ENCODE assay signal across 8 cellular contexts in the genomic region with DNA sequence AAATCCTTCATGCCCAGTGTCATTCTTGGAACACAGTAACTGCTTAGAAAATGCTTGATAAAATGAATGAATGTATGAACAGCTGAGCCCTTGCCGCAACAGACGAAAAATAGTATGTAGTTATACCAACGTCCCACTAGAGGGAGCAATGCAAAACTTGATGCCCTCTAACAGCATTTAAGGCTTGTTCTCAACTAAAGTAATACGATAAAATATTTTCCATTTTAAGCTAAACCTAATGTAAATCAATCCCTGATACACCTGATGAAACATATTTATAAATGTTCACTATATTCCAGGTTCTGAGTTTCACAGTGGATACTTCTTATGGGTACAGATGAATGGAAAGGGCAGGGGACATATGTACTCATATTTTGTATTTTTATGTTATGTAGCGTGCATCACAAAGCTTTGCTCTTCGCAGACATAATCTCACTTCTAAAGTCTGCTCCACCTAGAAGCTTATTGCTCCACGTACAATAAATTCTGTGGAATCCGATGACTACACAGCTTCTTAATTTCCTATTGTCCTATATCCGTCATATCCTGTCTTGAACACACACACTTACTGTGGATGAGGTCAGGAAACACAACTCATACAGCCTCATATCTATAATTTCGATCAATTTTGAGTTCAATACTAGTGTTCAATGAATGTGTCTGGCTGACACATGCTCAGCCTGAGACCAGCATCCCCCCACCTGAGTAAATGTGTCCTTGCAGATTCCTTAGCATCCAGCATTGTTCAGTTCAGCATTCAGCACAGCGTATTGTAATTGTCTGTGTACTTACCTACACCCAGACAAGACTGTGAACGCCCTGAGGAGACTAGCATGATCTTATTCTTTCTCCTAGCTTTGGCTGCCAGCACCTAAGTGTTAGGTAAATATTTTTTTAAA. TPM values are rescaled to one million over a fixed set of nuclear protein-coding genes. Genes with fewer than 3 reads are reported as not detected.
DNase-seq lines count a peak whose midpoint lies in the region; ATAC-seq and TF ChIP-seq lines count a peak whose summit lies in the region.

No MANE protein-coding gene starts in this region.

- H4K20me1 ChIP-seq in OCI-LY1 (ENCODE audit: insufficient read depth, low read length): no peaks in the 10 kb centered on the region

- H3K4me1 ChIP-seq in ACC112 (ENCODE audit: control insufficient read depth, insufficient read depth, low read length, unreplicated experiment): peaks cover 14% of the 10 kb centered on the region
- H3K4me1 ChIP-seq in OCI-LY1 (ENCODE audit: insufficient read depth, low read length, severe bottlenecking): peaks cover 11% of the 10 kb centered on the region
- no peaks in the 10 kb centered on the region for H3K4me1 ChIP-seq in lower lobe of right lung

- H3K27ac ChIP-seq in ACC112 (ENCODE audit: low read depth, low read length) (peak overlapping the region; percentile 67), OCI-LY1 (ENCODE audit: low read depth, low read length, poor library complexity, severe bottlenecking) (no peak overlapping the region), lower lobe of right lung (no peak overlapping the region)

- no peaks in the 10 kb centered on the region for H3K36me3 ChIP-seq in ACC112 (ENCODE audit: insufficient read depth, low read length)
- H3K36me3 ChIP-seq in GM06990 (ENCODE audit: control insufficient read depth, insufficient read depth, low read length): no peaks in the 10 kb centered on the region
- no peaks in the 10 kb centered on the region for H3K36me3 ChIP-seq in OCI-LY1 (ENCODE audit: insufficient read depth, low read length)
- no peaks in the 10 kb centered on the region for H3K36me3 ChIP-seq in lower lobe of right lung

- intact Hi-C loops in lower lobe of right lung (cut with DNase I): no loop called here

- H3K9me3 ChIP-seq in OCI-LY1 (ENCODE audit: low read length): no peaks in the 10 kb centered on the region
- H3K9me3 ChIP-seq in lower lobe of right lung: no peaks in the 10 kb centered on the region

- H2AFZ ChIP-seq in ACC112 (ENCODE audit: low read length, unreplicated experiment): peak overlapping the region; percentile 97
- no peak overlapping the region for H2AFZ ChIP-seq in OCI-LY1 (ENCODE audit: low read length)

- no peaks in the 10 kb centered on the region for H3K27me3 ChIP-seq in ACC112 (ENCODE audit: insufficient read depth, low read length)
- no peaks in the 10 kb centered on the region for H3K27me3 ChIP-seq in GM06990 (replicated peaks; ENCODE audit: control insufficient read depth, insufficient read depth, low read length)
- H3K27me3 ChIP-seq in OCI-LY1 (ENCODE audit: insufficient read depth, low read length): no peaks in the 10 kb centered on the region
- peaks cover 7% of the 10 kb centered on the region for H3K27me3 ChIP-seq in lower lobe of right lung (ENCODE audit: low read depth)

- no peaks in the 10 kb centered on the region for H3K79me2 ChIP-seq in ACC112 (ENCODE audit: control insufficient read depth, insufficient read depth, low read length, unreplicated experiment)
- peaks cover 1% of the 10 kb centered on the region; the same call in 1 of the 2 replicates for H3K79me2 ChIP-seq in OCI-LY1 (ENCODE audit: insufficient read depth, low read length)

- H3K9ac ChIP-seq in OCI-LY1 (ENCODE audit: low read length): no peak overlapping the region

- DNase-seq in GM06990 (ENCODE audit: extremely low read depth, insufficient read length): no peak
- peak; percentile 83 to 96 for DNase-seq in cardiac fibroblast (ENCODE audit: low read depth in 2 of 2)
- no peak for DNase-seq in lower lobe of right lung

- ATAC-seq in HG03354 (IDR thresholded peaks at IDR 0.05; ENCODE audit: poor library complexity, severe bottlenecking, unreplicated experiment) (peak; percentile 38), lower lobe of right lung (peak; percentile 58 to 64), GM19463 (IDR thresholded peaks at IDR 0.05; ENCODE audit: unreplicated experiment) (no peak), GM19023 (IDR thresholded peaks at IDR 0.05; ENCODE audit: unreplicated experiment) (no peak)

- peak overlapping the region; percentile 64 for H3K4me3 ChIP-seq in ACC112 (ENCODE audit: low read depth, low read length)
- no peak overlapping the region for H3K4me3 ChIP-seq in GM06990 (replicated peaks; ENCODE audit: low read depth, low read length)
- H3K4me3 ChIP-seq in OCI-LY1 (ENCODE audit: low read depth, low read length, poor library complexity, severe bottlenecking): no peak overlapping the region
- peak overlapping the region in 1 of 2 donors; percentile 1 for H3K4me3 ChIP-seq in cardiac fibroblast (replicated peaks in 1 of 2; ENCODE audit: low read depth in 2 of 2, low read length in 2 of 2)
- no peak overlapping the region for H3K4me3 ChIP-seq in lower lobe of right lung

- no peaks in the 10 kb centered on the region for H3K9me2 ChIP-seq in OCI-LY1 (ENCODE audit: low read depth, low read length)

- TF ChIP-seq CTCF in GM06990 (IDR thresholded peaks at IDR 0.05; ENCODE audit: insufficient read depth, low read length, poor library complexity, severe bottlenecking): peak; percentile 76
- TF ChIP-seq CTCF in OCI-LY1 (IDR thresholded peaks at IDR 0.05; ENCODE audit: low read length): peak; percentile 80
- TF ChIP-seq CTCF in cardiac fibroblast (IDR thresholded peaks at IDR 0.05; ENCODE audit: low read depth, low read length): peak; percentile 67
- peak; percentile 71 for TF ChIP-seq CTCF in lower lobe of right lung (IDR thresholded peaks at IDR 0.05)

- H3K4me2 ChIP-seq in OCI-LY1 (ENCODE audit: low read length): no peak overlapping the region

- no peaks in the 10 kb centered on the region for H3F3A ChIP-seq in OCI-LY1 (ENCODE audit: insufficient read depth, low read length)

RNA-seq across cellular contexts. Expression of a gene that starts 4.4 kb away (rescaled TPM):
- total RNA-seq in lower lobe of right lung: 6.2 TPM

RNA-seq across cellular contexts. Expression of a gene that starts 17.4 kb away (rescaled TPM):
- 18.2 TPM for total RNA-seq in lower lobe of right lung

RNA-seq across cellular contexts. Expression of a gene that starts 39.0 kb away (rescaled TPM):
- 1.6 TPM for total RNA-seq in lower lobe of right lung

Comparison
In these comparisons a context has a peak if more than half of its experiments do, and no peak if none do; other contexts are left out.
1. DNase-seq: peak in cardiac fibroblast (2 of 2); none in GM06990 (single experiment) and lower lobe of right lung (single experiment).
2. ATAC-seq: peak in HG03354 (single experiment) and lower lobe of right lung (2 of 2); none in GM19463 (single experiment) and GM19023 (single experiment).
3. Peak in every context shown above with its lines, with median percentiles within 50 percentile points of each other: CTCF ChIP-seq.